ENCODE assay signal across 17 cellular contexts in genomic region chr2:173160618-173161017, GRCh38.
DNase-seq lines count a peak whose midpoint lies in the region; ATAC-seq and TF ChIP-seq lines count a peak whose summit lies in the region.
"Had no signal": no experiment of that assay in that cellular context is flagged by ENCODE, and none has a peak within 500 bp of the region (broad histone marks: within the 10 kb centered on the region; RNA-seq: fewer than 3 reads in every experiment).

No MANE protein-coding gene starts in this region.

- peaks cover 6% of the 10 kb centered on the region for H3K36me3 Mint-ChIP-seq in osteocyte (ENCODE audit: unreplicated experiment)
- H3K36me3 Mint-ChIP-seq: activated naive CD4-positive, alpha-beta T cell treated with anti-CD3 and anti-CD28 coated beads, Interleukin-2, amount 50 U/mL, for 24 hours; CD4-positive, alpha-beta memory T cell had no signal

- H3K27ac Mint-ChIP-seq in osteocyte (ENCODE audit: unreplicated experiment): peak overlapping the region; percentile 87
- H3K27ac Mint-ChIP-seq: activated naive CD4-positive, alpha-beta T cell treated with anti-CD3 and anti-CD28 coated beads, Interleukin-2, amount 50 U/mL, for 24 hours; CD4-positive, alpha-beta memory T cell; T-helper 1 cell treated with Interleukin-12 subunit alpha and Interleukin-12 subunit beta and Interleukin-4 antibody, amounts not matched to agents 30 μg/mL and 1 μg/mL, for 36 hours had no signal

- DNase-seq in heart left ventricle: no peak
- no peak for DNase-seq in left ventricle myocardium superior
- no peak for DNase-seq in fibroblast of lung (ENCODE audit: low read depth in 2 of 2)
- DNase-seq in osteocyte (ENCODE audit: extremely low spot score, unreplicated experiment): no peak
- DNase-seq in vagina (ENCODE audit: extremely low spot score in 2 of 2): no peak
- DNase-seq in DMS79 (lab: John Stamatoyannopoulos, UW): no peak
- no peak for DNase-seq in activated CD4-positive, alpha-beta T cell treated with anti-CD3 and anti-CD28 coated beads, Interleukin-2, amount 50 U/mL, for 48 hours
- no peak for DNase-seq in T-helper 9 cell
- DNase-seq: activated T-cell treated with anti-CD3 and anti-CD28 coated beads for 4 hours; CD4-positive, alpha-beta memory T cell; left cardiac atrium; NCI-H2081 treated with DMSO at 0.1 percent for 48 hours; NCI-H82; stimulated activated naive CD8-positive, alpha-beta T cell treated with anti-CD3 and anti-CD28 coated beads, Interleukin-15, Interleukin-2, amounts not matched to agents 100 U/mL and 50 U/mL, for 24 hours had no signal

- no peak overlapping the region for H3K4me3 Mint-ChIP-seq in osteocyte (ENCODE audit: unreplicated experiment)
- H3K4me3 Mint-ChIP-seq: activated naive CD4-positive, alpha-beta T cell treated with anti-CD3 and anti-CD28 coated beads, Interleukin-2, amount 50 U/mL, for 24 hours; CD4-positive, alpha-beta memory T cell; natural killer cell treated with Interleukin-12 subunit alpha and Interleukin-12 subunit beta and Interleukin-15 and Interleukin-18, amount 100 ng/mL, for 72 hours; T-helper 1 cell treated with Interleukin-12 subunit alpha and Interleukin-12 subunit beta and Interleukin-4 antibody, amounts not matched to agents 30 μg/mL and 1 μg/mL, for 36 hours had no signal

- H3K27me3 ChIP-seq in heart left ventricle (no peaks in the 10 kb centered on the region), fibroblast of lung (ENCODE audit: control insufficient read depth, insufficient read depth, low read length) (no peaks in the 10 kb centered on the region), vagina (no peaks in the 10 kb centered on the region)

- intact Hi-C loops in heart left ventricle (cut with DNase I): no loop called here
- intact Hi-C loops in left ventricle myocardium superior (cut with micrococcal nuclease): no loop called here
- intact Hi-C loops in vagina (cut with DNase I): no loop called here

- WGBS in heart left ventricle, 4 donors: 51 to 69% (median 61%) methylated on average over 4 of the region's 4 CpGs

- H3K9me3 Mint-ChIP-seq in osteocyte (ENCODE audit: unreplicated experiment): peaks cover 5% of the 10 kb centered on the region
- H3K9me3 Mint-ChIP-seq: activated naive CD4-positive, alpha-beta T cell treated with anti-CD3 and anti-CD28 coated beads, Interleukin-2, amount 50 U/mL, for 24 hours had no signal

- TF ChIP-seq CTCF in heart left ventricle (IDR thresholded peaks at IDR 0.05) (no peak), fibroblast of lung (conservative IDR thresholded peaks at IDR 0.05 in 1 of 2, IDR thresholded peaks at IDR 0.05 in 1 of 2; ENCODE audit: low read depth in 1 of 2, low read length in 2 of 2) (no peak), osteocyte (IDR thresholded peaks at IDR 0.05) (no peak), vagina (IDR thresholded peaks at IDR 0.05) (no peak)

- H3K9ac ChIP-seq in fibroblast of lung (ENCODE audit: insufficient read depth, low read length): peak overlapping the region; percentile 42

- no peak overlapping the region for H2AFZ ChIP-seq in fibroblast of lung (ENCODE audit: low read length)

- peaks cover 7 to 57% (median 26%) of the 10 kb centered on the region in 12 donors for H3K4me1 ChIP-seq in heart left ventricle
- H3K4me1 ChIP-seq in fibroblast of lung (ENCODE audit: control insufficient read depth, extremely low read depth, insufficient read depth, low read length): peaks cover 22% of the 10 kb centered on the region
- peaks cover 45% of the 10 kb centered on the region for H3K4me1 ChIP-seq in vagina

- ATAC-seq in heart left ventricle: no peak
- no peak for ATAC-seq in left ventricle myocardium superior
- ATAC-seq: stimulated activated naive CD8-positive, alpha-beta T cell treated with anti-CD3 and anti-CD28 coated beads, Interleukin-15, Interleukin-2, amounts not matched to agents 100 U/mL and 50 U/mL, for 24 hours had no signal

- H3K9me3 ChIP-seq in heart left ventricle: peaks cover 0 to 7% (median 0%) of the 10 kb centered on the region in 12 donors
- H3K9me3 ChIP-seq in fibroblast of lung (ENCODE audit: control insufficient read depth, insufficient read depth, low read depth, low read length): no peaks in the 10 kb centered on the region
- no peaks in the 10 kb centered on the region for H3K9me3 ChIP-seq in vagina

- H3K4me2 ChIP-seq in fibroblast of lung (ENCODE audit: extremely low read depth, insufficient read depth, low read length): peak overlapping the region; percentile 44

- H3K4me3 ChIP-seq in heart left ventricle (no peak overlapping the region), fibroblast of lung (replicated peaks in 1 of 4; ENCODE audit: control extremely low read depth in 1 of 4, insufficient read depth in 1 of 4, low read depth in 3 of 4, low read length in 4 of 4) (peak overlapping the region in 2 of 4 experiments; percentile 13 to 19), vagina (no peak overlapping the region)

- peaks cover 29% of the 10 kb centered on the region for H3K79me2 ChIP-seq in fibroblast of lung (ENCODE audit: control insufficient read depth, insufficient read depth, low read length)

- H3K4me1 Mint-ChIP-seq in osteocyte (ENCODE audit: unreplicated experiment): peaks cover 24% of the 10 kb centered on the region
- H3K4me1 Mint-ChIP-seq: activated naive CD4-positive, alpha-beta T cell treated with anti-CD3 and anti-CD28 coated beads, Interleukin-2, amount 50 U/mL, for 24 hours; CD4-positive, alpha-beta memory T cell had no signal

- H3K36me3 ChIP-seq in heart left ventricle (peaks cover 0 to 7% (median 0%) of the 10 kb centered on the region in 9 donors), fibroblast of lung (ENCODE audit: control insufficient read depth, insufficient read depth, low read length) (no peaks in the 10 kb centered on the region), vagina (no peaks in the 10 kb centered on the region)

- H4K20me1 ChIP-seq in fibroblast of lung (ENCODE audit: control insufficient read depth, extremely low read depth, insufficient read depth, low read length): no peaks in the 10 kb centered on the region

- H3K27ac ChIP-seq in heart left ventricle (peak overlapping the region in 8 of 12 donors; percentile 9 to 87 (median 55)), fibroblast of lung (ENCODE audit: insufficient read depth, low read length) (peak overlapping the region; percentile 93), vagina (peak overlapping the region; percentile 51)

- no peak for TF ChIP-seq POLR2A in heart left ventricle (IDR thresholded peaks at IDR 0.05)
- TF ChIP-seq POLR2A in vagina (IDR thresholded peaks at IDR 0.05): no peak

- no peaks in the 10 kb centered on the region for H3K27me3 Mint-ChIP-seq in osteocyte (ENCODE audit: unreplicated experiment)
- H3K27me3 Mint-ChIP-seq: activated naive CD4-positive, alpha-beta T cell treated with anti-CD3 and anti-CD28 coated beads, Interleukin-2, amount 50 U/mL, for 24 hours; natural killer cell treated with Interleukin-12 subunit alpha and Interleukin-12 subunit beta and Interleukin-15 and Interleukin-18, amount 100 ng/mL, for 72 hours had no signal
